Comparison of ENCODE assay signal across 14 cellular contexts in genomic region chr17:81160306-81160705, GRCh38. TPM values are rescaled to one million over a fixed set of nuclear protein-coding genes. Genes with fewer than 3 reads are reported as not detected.
A peak's percentile ranks its signal among the peaks of the same experiment; 100 is the strongest.
DNase-seq lines count a peak whose midpoint lies in the region; ATAC-seq and TF ChIP-seq lines count a peak whose summit lies in the region.
"Had no signal": no experiment of that assay in that cellular context is flagged by ENCODE, and none has a peak within 500 bp of the region (broad histone marks: within the 10 kb centered on the region; RNA-seq: fewer than 3 reads in every experiment).

No MANE protein-coding gene starts in this region.

- no peak for TF ChIP-seq CTCF in esophagus muscularis mucosa (IDR thresholded peaks at IDR 0.05)
- TF ChIP-seq CTCF in transverse colon (IDR thresholded peaks at IDR 0.05) = no peak

- no peak for ATAC-seq in GM18502 (IDR thresholded peaks at IDR 0.05; ENCODE audit: poor library complexity, unreplicated experiment)

- H3K27ac ChIP-seq in esophagus muscularis mucosa (replicated peaks in 1 of 4) (peak overlapping the region in 1 of 4 donors; percentile 30), transverse colon (peak overlapping the region in 2 of 4 donors; percentile 28 to 33)

- H3K4me1 ChIP-seq in esophagus muscularis mucosa (peaks cover 6 to 23% (median 19%) of the 10 kb centered on the region in 4 donors), mononuclear cell (ENCODE audit: insufficient read depth, low read length) (peaks cover 13% of the 10 kb centered on the region), transverse colon (peaks cover 0 to under 1% (median 0%) of the 10 kb centered on the region in 4 donors)

- H3K27me3 ChIP-seq in esophagus muscularis mucosa = peaks cover 0 to 4% (median 0%) of the 10 kb centered on the region in 4 donors
- peaks cover 3% of the 10 kb centered on the region for H3K27me3 ChIP-seq in mononuclear cell (ENCODE audit: insufficient read depth, low read length)
- peaks cover 29% of the 10 kb centered on the region for H3K27me3 ChIP-seq in transverse colon
- H3K27me3 ChIP-seq: thyroid gland had no signal

- peak; percentile 19 for DNase-seq in activated naive CD4-positive, alpha-beta T cell treated with anti-CD3 and anti-CD28 coated beads, Interleukin-2, amount 50 U/mL, for 16 hours
- no peak for DNase-seq in activated naive CD4-positive, alpha-beta T cell treated with Interleukin-2 at 50 U/mL for 16 hours
- DNase-seq in esophagus muscularis mucosa (ENCODE audit: extremely low spot score) (no peak), transverse colon (peak; percentile 41), NCI-H1417 (lab: John Stamatoyannopoulos, UW) (no peak), NCI-H446 treated with DMSO at 0.1 percent for 48 hours (lab: John Stamatoyannopoulos, UW) (no peak)
- DNase-seq: DMS79 treated with DMSO at 0.1 percent for 48 hours; NCI-H1436 treated with DMSO at 0.1 percent for 48 hours; stimulated activated CD4-positive, alpha-beta T cell treated with anti-CD3 and anti-CD28 coated beads, Interleukin-2, amount 100 ng/mL, for 48 hours had no signal

- peak overlapping the region; percentile 34 to 48 (median 38) for H3K4me3 ChIP-seq in esophagus muscularis mucosa
- peak overlapping the region; percentile 46 for H3K4me3 ChIP-seq in mononuclear cell (ENCODE audit: low read length)
- H3K4me3 ChIP-seq in transverse colon = peak overlapping the region in 2 of 4 donors; percentile 17 to 41
- H3K4me3 ChIP-seq: thyroid gland had no signal

- TF ChIP-seq POLR2A in esophagus muscularis mucosa (IDR thresholded peaks at IDR 0.05; ENCODE audit: low read depth) (no peak), transverse colon (IDR thresholded peaks at IDR 0.05) (no peak)

- intact Hi-C loops in esophagus muscularis mucosa (cut with DNase I) (no loop called here), transverse colon (cut with DNase I; ENCODE audit: low total_unique reads) (no loop called here)

- no peaks in the 10 kb centered on the region for H3K9me3 ChIP-seq in esophagus muscularis mucosa
- H3K9me3 ChIP-seq in mononuclear cell (ENCODE audit: low read depth, low read length) = no peaks in the 10 kb centered on the region
- no peaks in the 10 kb centered on the region for H3K9me3 ChIP-seq in transverse colon
- H3K9me3 ChIP-seq: thyroid gland had no signal

- 17% methylated on average over 3 of the region's 28 CpGs for WGBS in esophagus muscularis mucosa
- 60% methylated on average over 3 of the region's 28 CpGs; no CpG with 5 or more reads in 1 of the 2 donors for WGBS in transverse colon (ENCODE audit: low coverage in 1 of 2), 2 donors

- H3K36me3 ChIP-seq in esophagus muscularis mucosa (no peaks in the 10 kb centered on the region), transverse colon (no peaks in the 10 kb centered on the region)
- H3K36me3 ChIP-seq: thyroid gland had no signal

- TF ChIP-seq EP300 in esophagus muscularis mucosa (IDR thresholded peaks at IDR 0.05) (no peak), transverse colon (IDR thresholded peaks at IDR 0.05; ENCODE audit: low read depth) (no peak)

- in situ Hi-C loops in transverse colon (cut with MboI; ENCODE audit: low pct_ligation_motif_present in 1 of 4, low pct_unique_long_range_greater_than_20kb in 1 of 4, low sequenced_read_pairs in 3 of 4) = no loop called here

RNA-seq across cellular contexts. Expression of gene PVALEF, which starts 5.0 kb away (rescaled TPM):
- not detected for total RNA-seq in esophagus muscularis mucosa
- total RNA-seq in mononuclear cell = not detected
- not detected for total RNA-seq in transverse colon
- total RNA-seq: osteocyte, T-cell, thyroid gland had no signal

RNA-seq across cellular contexts. Expression of gene AATK, which starts 5.7 kb away (rescaled TPM):
- total RNA-seq in esophagus muscularis mucosa = 10 to 100 TPM; 13.7 to 24.6 (median 16.0) TPM
- total RNA-seq in mononuclear cell = 2.0 TPM
- 10 to 100 TPM in 1 of 4 donors, 1 to 10 TPM in 3; 1.7 to 21.3 (median 8.6) TPM for total RNA-seq in transverse colon
- total RNA-seq: osteocyte had no signal

Comparison
In these comparisons a context has a peak if more than half of its experiments do, and no peak if none do; other contexts are left out.
1. DNase-seq: peak in activated naive CD4-positive, alpha-beta T cell treated with anti-CD3 and anti-CD28 coated beads, Interleukin-2, amount 50 U/mL, for 16 hours (single experiment) and transverse colon (single experiment); none in activated naive CD4-positive, alpha-beta T cell treated with Interleukin-2 at 50 U/mL for 16 hours (single experiment), esophagus muscularis mucosa (single experiment), NCI-H1417 (0 of 3) and NCI-H446 treated with DMSO at 0.1 percent for 48 hours (single experiment).